12 cellular contexts compared by ENCODE assay signal in genomic region chr7:101567231-101567630, GRCh38.
DNase-seq lines count a peak whose midpoint lies in the region; ATAC-seq and TF ChIP-seq lines count a peak whose summit lies in the region.
"Had no signal": no experiment of that assay in that cellular context is flagged by ENCODE, and none has a peak within 500 bp of the region (broad histone marks: within the 10 kb centered on the region; RNA-seq: fewer than 3 reads in every experiment).

No MANE protein-coding gene starts in this region.

- ATAC-seq in left cardiac atrium, result no peak
- no peak for ATAC-seq in activated naive CD8-positive, alpha-beta T cell treated with anti-CD3 and anti-CD28 coated beads, Interleukin-2, amount 50 U/mL, for 24 hours
- ATAC-seq: esophagus mucosa had no signal

- peaks cover 4% of the 10 kb centered on the region for H3K4me1 Mint-ChIP-seq in chondrocyte (ENCODE audit: low read depth)
- no peaks in the 10 kb centered on the region for H3K4me1 Mint-ChIP-seq in activated naive CD8-positive, alpha-beta T cell treated with anti-CD3 and anti-CD28 coated beads, Interleukin-2, amount 50 U/mL, for 24 hours
- H3K4me1 Mint-ChIP-seq: activated naive CD8-positive, alpha-beta T cell treated with anti-CD3 and anti-CD28 coated beads for 36 hours had no signal

- no peak for TF ChIP-seq CTCF in chondrocyte (IDR thresholded peaks at IDR 0.05)

- H3K27ac Mint-ChIP-seq in chondrocyte (ENCODE audit: unreplicated experiment), result no peak overlapping the region
- H3K27ac Mint-ChIP-seq in activated naive CD8-positive, alpha-beta T cell treated with anti-CD3 and anti-CD28 coated beads, Interleukin-2, amount 50 U/mL, for 24 hours, result no peak overlapping the region
- H3K27ac Mint-ChIP-seq: activated naive CD8-positive, alpha-beta T cell treated with anti-CD3 and anti-CD28 coated beads for 36 hours had no signal

- peaks cover 9% of the 10 kb centered on the region for H3K27me3 Mint-ChIP-seq in chondrocyte (ENCODE audit: low read depth)
- peaks cover 11% of the 10 kb centered on the region for H3K27me3 Mint-ChIP-seq in activated naive CD8-positive, alpha-beta T cell treated with anti-CD3 and anti-CD28 coated beads, Interleukin-2, amount 50 U/mL, for 24 hours

- in situ Hi-C loops in ACHN (cut with HindIII; ENCODE audit: low pct_ligation_motif_present, low pct_unique_long_range_greater_than_20kb, low sequenced_read_pairs), result no loop called here

- intact Hi-C loops in cardiac septum (cut with DNase I), result no loop called here
- intact Hi-C loops in left cardiac atrium (cut with DNase I), result no loop called here

- H3K9me3 Mint-ChIP-seq in chondrocyte (ENCODE audit: low read depth), result peaks cover 18% of the 10 kb centered on the region
- peaks cover 9% of the 10 kb centered on the region for H3K9me3 Mint-ChIP-seq in activated naive CD8-positive, alpha-beta T cell treated with anti-CD3 and anti-CD28 coated beads, Interleukin-2, amount 50 U/mL, for 24 hours

- H3K4me3 Mint-ChIP-seq in chondrocyte (ENCODE audit: unreplicated experiment), result no peak overlapping the region
- H3K4me3 Mint-ChIP-seq in activated naive CD8-positive, alpha-beta T cell treated with anti-CD3 and anti-CD28 coated beads, Interleukin-2, amount 50 U/mL, for 24 hours, result no peak overlapping the region
- H3K4me3 Mint-ChIP-seq: activated naive CD8-positive, alpha-beta T cell treated with anti-CD3 and anti-CD28 coated beads for 36 hours had no signal

- peaks cover 8% of the 10 kb centered on the region for H3K36me3 Mint-ChIP-seq in chondrocyte (ENCODE audit: low read depth)
- H3K36me3 Mint-ChIP-seq in activated naive CD8-positive, alpha-beta T cell treated with anti-CD3 and anti-CD28 coated beads, Interleukin-2, amount 50 U/mL, for 24 hours (ENCODE audit: low read depth), result peaks cover 2% of the 10 kb centered on the region
- H3K36me3 Mint-ChIP-seq: activated naive CD8-positive, alpha-beta T cell treated with anti-CD3 and anti-CD28 coated beads for 36 hours had no signal

- DNase-seq in cardiac septum (ENCODE audit: low spot score) (peak; percentile 29), left cardiac atrium (no peak), NCI-H2171 treated with DMSO at 0.1 percent for 48 hours (lab: John Stamatoyannopoulos, UW) (peak; percentile 47), chondrocyte (ENCODE audit: low spot score) (peak; percentile 22), cortex of kidney (lab: John Stamatoyannopoulos, UW) (no peak), ACHN (no peak), activated gamma-delta T cell treated with Interleukin-2 at 50 U/mL for 16 hours (no peak)
- no peak for DNase-seq in activated naive CD8-positive, alpha-beta T cell treated with anti-CD3 and anti-CD28 coated beads, Interleukin-2, amount 50 U/mL, for 24 hours
- DNase-seq: activated CD4-positive, alpha-beta T cell treated with anti-CD3 and anti-CD28 coated beads, Interleukin-2, amount 50 U/mL, for 48 hours; activated naive CD8-positive, alpha-beta T cell treated with anti-CD3 and anti-CD28 coated beads for 36 hours; NCI-H1048 had no signal

Comparison
In these comparisons a context has a peak if more than half of its experiments do, and no peak if none do; other contexts are left out.
1. DNase-seq: peak in cardiac septum (single experiment), NCI-H2171 treated with DMSO at 0.1 percent for 48 hours (single experiment) and chondrocyte (single experiment); none in left cardiac atrium (single experiment), cortex of kidney (single experiment), ACHN (single experiment), activated naive CD8-positive, alpha-beta T cell treated with anti-CD3 and anti-CD28 coated beads, Interleukin-2, amount 50 U/mL, for 24 hours (single experiment) and activated gamma-delta T cell treated with Interleukin-2 at 50 U/mL for 16 hours (single experiment).